Comparison of ENCODE assay signal across 2 cellular contexts in genomic region chr11:89220684-89221339, GRCh38.
TF ChIP-seq lines count a peak whose summit lies in the region.

No MANE protein-coding gene starts in this region.

TF ChIP-seq in SK-N-SH treated with all-trans-retinoic acid at 6 μM for 48 hours, 23 proteins besides CTCF, POLR2A, EP300 and RAD21 (continued from another document):
- TF ChIP-seq TSHZ2 (CRISPR knock-in tag; IDR thresholded peaks at IDR 0.05) (no peak), ZNF565 (CRISPR knock-in tag; conservative IDR thresholded peaks at IDR 0.05; ENCODE audit: low read depth) (no peak), CSDC2 (CRISPR knock-in tag; IDR thresholded peaks at IDR 0.05) (no peak), CREB5 (CRISPR knock-in tag; IDR thresholded peaks at IDR 0.05; ENCODE audit: low read depth) (no peak), PPARA (CRISPR knock-in tag; IDR thresholded peaks at IDR 0.05; ENCODE audit: borderline replicate concordance) (no peak), ZFP3 (CRISPR knock-in tag; IDR thresholded peaks at IDR 0.05) (no peak), PATZ1 (CRISPR knock-in tag; IDR thresholded peaks at IDR 0.05; ENCODE audit: borderline replicate concordance) (no peak), ARNTL (CRISPR knock-in tag; IDR thresholded peaks at IDR 0.05; ENCODE audit: borderline replicate concordance, low read depth) (no peak), ZFP30 (CRISPR knock-in tag; IDR thresholded peaks at IDR 0.05) (no peak), GLIS3 (CRISPR knock-in tag; IDR thresholded peaks at IDR 0.05) (no peak), ISL1 (CRISPR knock-in tag; IDR thresholded peaks at IDR 0.05) (no peak)

TF ChIP-seq in WTC11, 78 proteins besides CTCF, POLR2A, EP300 and RAD21 (continued from another document):
- no peak for TF ChIP-seq ATF3 (CRISPR knock-in tag; conservative IDR thresholded peaks at IDR 0.05)
- TF ChIP-seq USF2 (CRISPR knock-in tag; IDR thresholded peaks at IDR 0.05): no peak
